In genomic region chr16:89925596-89926079, GRCh38 we compare ENCODE assay signal across 1 cellular context.
TF ChIP-seq lines count a peak whose summit lies in the region.

No MANE protein-coding gene starts in this region.

TF ChIP-seq in GM23338, 12 proteins besides CTCF, POLR2A, EP300 and RAD21 (continued from another document):
- TF ChIP-seq REST (IDR thresholded peaks at IDR 0.05; ENCODE audit: unreplicated experiment) = peak; percentile 17
TF ChIP-seq in GM23338: peak in this region for 1.
